10 cellular contexts compared by ENCODE assay signal in genomic region chr10:110629680-110630191, GRCh38. TPM values are rescaled to one million over a fixed set of nuclear protein-coding genes. Genes with fewer than 3 reads are reported as not detected.
DNase-seq lines count a peak whose midpoint lies in the region; ATAC-seq and TF ChIP-seq lines count a peak whose summit lies in the region.
"Had no signal": no experiment of that assay in that cellular context is flagged by ENCODE, and none has a peak within 500 bp of the region (broad histone marks: within the 10 kb centered on the region; RNA-seq: fewer than 3 reads in every experiment).

No MANE protein-coding gene starts in this region.

- CTCF ChIA-PET in activated CD8-positive, alpha-beta T cell treated with anti-CD3 and anti-CD28 coated beads for 36 hours (lab: Charles Lee): interaction anchor here (0.7 kb wide), 1 partner anchor 11 kb away, joined by 3 read pairs; no protein-coding TSS in a partner anchor

- no peak overlapping the region for H3K4me3 Mint-ChIP-seq in GM23338
- H3K4me3 Mint-ChIP-seq in activated CD8-positive, alpha-beta T cell treated with anti-CD3 and anti-CD28 coated beads for 36 hours: no peak overlapping the region

- H3K9me3 ChIP-seq in WERI-Rb-1 (ENCODE audit: severe bottlenecking): peaks cover 7% of the 10 kb centered on the region

- intact Hi-C loops in activated CD8-positive, alpha-beta T cell treated with anti-CD3 and anti-CD28 coated beads for 36 hours (cut with micrococcal nuclease): no loop called here

- H3K27me3 Mint-ChIP-seq in GM23338 (ENCODE audit: insufficient read depth, low read depth, poor library complexity): peaks cover 2% of the 10 kb centered on the region
- H3K27me3 Mint-ChIP-seq in activated CD8-positive, alpha-beta T cell treated with anti-CD3 and anti-CD28 coated beads for 36 hours: peaks cover 3% of the 10 kb centered on the region

- no peaks in the 10 kb centered on the region for H3F3A ChIP-seq in GM23338 (replicated peaks; ENCODE audit: low read depth)

- ATAC-seq in GM23338 (no peak), GM18858 (IDR thresholded peaks at IDR 0.05; ENCODE audit: unreplicated experiment) (no peak)
- ATAC-seq in activated CD8-positive, alpha-beta T cell treated with anti-CD3 and anti-CD28 coated beads for 36 hours: no peak
- ATAC-seq: HCT116 had no signal

- H3K9me3 Mint-ChIP-seq in GM23338: no peaks in the 10 kb centered on the region
- no peaks in the 10 kb centered on the region for H3K9me3 Mint-ChIP-seq in activated CD8-positive, alpha-beta T cell treated with anti-CD3 and anti-CD28 coated beads for 36 hours

- no peaks in the 10 kb centered on the region for H4K20me1 ChIP-seq in GM23338 (replicated peaks; ENCODE audit: insufficient read depth)

- H3K4me3 ChIP-seq in GM23338 (no peak overlapping the region), epithelial cell of esophagus (ENCODE audit: low read length) (no peak overlapping the region), rectal smooth muscle tissue (ENCODE audit: low read length) (no peak overlapping the region), WERI-Rb-1 (ENCODE audit: low read depth, low read length) (no peak overlapping the region)

- no peaks in the 10 kb centered on the region for H3K9me2 ChIP-seq in GM23338 (ENCODE audit: insufficient read depth)

- H3K36me3 ChIP-seq in GM23338 (ENCODE audit: insufficient read depth): no peaks in the 10 kb centered on the region
- no peaks in the 10 kb centered on the region for H3K36me3 ChIP-seq in rectal smooth muscle tissue (ENCODE audit: control insufficient read depth, insufficient read depth, low read length)
- no peaks in the 10 kb centered on the region for H3K36me3 ChIP-seq in WERI-Rb-1

- no peak overlapping the region for H3K9ac ChIP-seq in rectal smooth muscle tissue (ENCODE audit: low read length)

- no peaks in the 10 kb centered on the region for H3K79me2 ChIP-seq in GM23338 (replicated peaks; ENCODE audit: insufficient read depth)

- H3K4me1 Mint-ChIP-seq in GM23338: peaks cover 12% of the 10 kb centered on the region; the same call in 2 of the 3 replicates
- no peaks in the 10 kb centered on the region for H3K4me1 Mint-ChIP-seq in activated CD8-positive, alpha-beta T cell treated with anti-CD3 and anti-CD28 coated beads for 36 hours (ENCODE audit: low read depth)

- TF ChIP-seq CTCF in GM23338 (conservative IDR thresholded peaks at IDR 0.05; ENCODE audit: low read depth in 2 of 2) (no peak), epithelial cell of esophagus (IDR thresholded peaks at IDR 0.05; ENCODE audit: insufficient read depth, low read depth, low read length, missing control alignments) (no peak), WERI-Rb-1 (IDR thresholded peaks at IDR 0.05; ENCODE audit: low read depth, low read length) (no peak)
- TF ChIP-seq CTCF in activated CD8-positive, alpha-beta T cell treated with anti-CD3 and anti-CD28 coated beads for 36 hours (IDR thresholded peaks at IDR 0.05): no peak

- no peak overlapping the region for H3K27ac Mint-ChIP-seq in GM23338
- no peak overlapping the region for H3K27ac Mint-ChIP-seq in activated CD8-positive, alpha-beta T cell treated with anti-CD3 and anti-CD28 coated beads for 36 hours

- H2AFZ ChIP-seq in GM23338: peak overlapping the region; percentile 50; the same call in 1 of the 2 replicates

- DNase-seq in GM23338 (ENCODE audit: low spot score): no peak
- DNase-seq in NCI-H2196 treated with DMSO at 0.1 percent for 48 hours (lab: John Stamatoyannopoulos, UW; ENCODE audit: unreplicated experiment): peak; percentile 42
- peak; percentile 89 for DNase-seq in epithelial cell of esophagus (ENCODE audit: low read depth)
- no peak for DNase-seq in WERI-Rb-1
- no peak for DNase-seq in stimulated activated CD4-positive, alpha-beta T cell treated with anti-CD3 and anti-CD28 coated beads, Interleukin-15, amount 100 ng/mL, for 24 hours
- DNase-seq in activated CD8-positive, alpha-beta T cell treated with anti-CD3 and anti-CD28 coated beads for 36 hours: no peak
- DNase-seq: MM.1S had no signal

- peaks cover 7% of the 10 kb centered on the region; the same call in 1 of the 2 replicates for H3K4me1 ChIP-seq in GM23338 (ENCODE audit: insufficient read depth)
- peaks cover 8% of the 10 kb centered on the region for H3K4me1 ChIP-seq in rectal smooth muscle tissue (ENCODE audit: control insufficient read depth, insufficient read depth, low read length)

- no peaks in the 10 kb centered on the region for H3K27me3 ChIP-seq in GM23338 (ENCODE audit: insufficient read depth)
- H3K27me3 ChIP-seq in rectal smooth muscle tissue (ENCODE audit: control insufficient read depth, insufficient read depth, low read length): no peaks in the 10 kb centered on the region
- H3K27me3 ChIP-seq in WERI-Rb-1 (ENCODE audit: insufficient read depth, low read depth, severe bottlenecking): no peaks in the 10 kb centered on the region

- H3K36me3 Mint-ChIP-seq in GM23338 (ENCODE audit: low read depth): no peaks in the 10 kb centered on the region
- no peaks in the 10 kb centered on the region for H3K36me3 Mint-ChIP-seq in activated CD8-positive, alpha-beta T cell treated with anti-CD3 and anti-CD28 coated beads for 36 hours (ENCODE audit: low read depth)

- H3K27ac ChIP-seq in GM23338 (ENCODE audit: low read depth) (no peak overlapping the region), rectal smooth muscle tissue (ENCODE audit: low read depth, low read length) (peak overlapping the region; percentile 53), WERI-Rb-1 (no peak overlapping the region)

- POLR2A ChIA-PET in activated CD8-positive, alpha-beta T cell treated with anti-CD3 and anti-CD28 coated beads for 36 hours (lab: Charles Lee): no interaction called here

- no peak overlapping the region for H3K4me2 ChIP-seq in GM23338

TF ChIP-seq in GM23338, 12 proteins besides CTCF, POLR2A, EP300 and RAD21 (continues in another document):
- TF ChIP-seq ETS1 (IDR thresholded peaks at IDR 0.05): no peak
- TF ChIP-seq EZH2phosphoT487 (IDR thresholded peaks at IDR 0.05; ENCODE audit: unreplicated experiment): no peak
- TF ChIP-seq POLR2AphosphoS5 (IDR thresholded peaks at IDR 0.05; ENCODE audit: low read depth): no peak
- TF ChIP-seq STAT1 (IDR thresholded peaks at IDR 0.05; ENCODE audit: unreplicated experiment): no peak

RNA-seq across cellular contexts. Expression of gene RBM20, which starts 14.4 kb away (rescaled TPM):
- 0.04 and 0.17 TPM in 2 replicates for total RNA-seq in GM23338 (2014; rRNA removed; shearing (Covaris generic))
- 0.03 and 0.05 TPM in 2 replicates for polyA plus RNA-seq in GM23338 (2016; fragmentation: Nextera tagmentation; extraction: Ambion mirVana)
- total RNA-seq in activated CD8-positive, alpha-beta T cell treated with anti-CD3 and anti-CD28 coated beads for 36 hours: under 1 TPM; 0.38 to 0.72 TPM

Comparison
In these comparisons a context has a peak if more than half of its experiments do, and no peak if none do; other contexts are left out.
1. DNase-seq: peak in NCI-H2196 treated with DMSO at 0.1 percent for 48 hours (single experiment) and epithelial cell of esophagus (single experiment); none in GM23338 (single experiment), WERI-Rb-1 (single experiment), stimulated activated CD4-positive, alpha-beta T cell treated with anti-CD3 and anti-CD28 coated beads, Interleukin-15, amount 100 ng/mL, for 24 hours (single experiment) and activated CD8-positive, alpha-beta T cell treated with anti-CD3 and anti-CD28 coated beads for 36 hours (single experiment).